In genomic region chr1:89780721-89781120, GRCh38 we compare ENCODE assay signal across 8 cellular contexts. TPM values are rescaled to one million over a fixed set of nuclear protein-coding genes. Genes with fewer than 3 reads are reported as not detected.
DNase-seq lines count a peak whose midpoint lies in the region; ATAC-seq, FAIRE-seq and TF ChIP-seq lines count a peak whose summit lies in the region.

No MANE protein-coding gene starts in this region.

- H2AFZ ChIP-seq in H9 (ENCODE audit: low read length) (no peak overlapping the region), OCI-LY3 (ENCODE audit: low read depth, low read length) (no peak overlapping the region)

- no peaks in the 10 kb centered on the region for H3K27me3 ChIP-seq in H9 (ENCODE audit: insufficient read depth, low read length)
- no peaks in the 10 kb centered on the region for H3K27me3 ChIP-seq in OCI-LY3 (ENCODE audit: low read depth, low read length)

- H4K8ac ChIP-seq in H9 (replicated peaks; ENCODE audit: insufficient read length, low read depth, low read length), result no peak overlapping the region

- H3K36me3 Mint-ChIP-seq in H9 (ENCODE audit: insufficient read depth in 1 of 3, low read depth in 3 of 3), result no peaks in the 10 kb centered on the region
- H3K36me3 Mint-ChIP-seq in endothelial cell (ENCODE audit: low read depth, unreplicated experiment), result no peaks in the 10 kb centered on the region

- ATAC-seq in sciatic nerve, result peak; percentile 51
- no peak for ATAC-seq in HG03439 (IDR thresholded peaks at IDR 0.05; ENCODE audit: unreplicated experiment)

- H3K79me1 ChIP-seq in H9 (ENCODE audit: insufficient read depth, low read depth, low read length, poor library complexity, severe bottlenecking), result no peaks in the 10 kb centered on the region

- H3K56ac ChIP-seq in H9 (ENCODE audit: insufficient read length, low read depth, low read length), result no peak overlapping the region

- H3K27ac Mint-ChIP-seq in H9 (no peak overlapping the region), endothelial cell (ENCODE audit: unreplicated experiment) (no peak overlapping the region)

- H2BK20ac ChIP-seq in H9 (ENCODE audit: low read depth, low read length, poor library complexity, severe bottlenecking), result no peak overlapping the region

- no CpG with 5 or more reads among the region's 2 CpGs for WGBS in H9 (ENCODE audit: extremely low coverage, insufficient read length, low lambda C conversion rate)

- H3K4me3 ChIP-seq in OCI-LY3 (ENCODE audit: low read length), result peak overlapping the region; percentile 61

- no peak overlapping the region for H4K5ac ChIP-seq in H9 (ENCODE audit: insufficient read length, low read depth, low read length)

- no peaks in the 10 kb centered on the region; a peak in 1 of 5 replicates for H3K9me3 Mint-ChIP-seq in H9
- no peaks in the 10 kb centered on the region for H3K9me3 Mint-ChIP-seq in endothelial cell (ENCODE audit: unreplicated experiment)

- H2BK15ac ChIP-seq in H9 (ENCODE audit: low read depth, low read length), result no peak overlapping the region

- no peak overlapping the region for H4K91ac ChIP-seq in H9 (ENCODE audit: insufficient read length, low read depth, low read length)

- H3T11ph ChIP-seq in H9 (ENCODE audit: low read length), result no peak overlapping the region

- H2BK120ac ChIP-seq in H9 (ENCODE audit: low read depth, low read length, poor library complexity, severe bottlenecking), result no peak overlapping the region

- TF ChIP-seq CTCF in D721Med (IDR thresholded peaks at IDR 0.05; ENCODE audit: insufficient read depth, missing control alignments) (peak; percentile 41), H9 (conservative IDR thresholded peaks at IDR 0.05) (peak; percentile 39; the same call in 2 of the 3 replicates), OCI-LY3 (IDR thresholded peaks at IDR 0.05; ENCODE audit: low read depth, low read length) (peak; percentile 56), endothelial cell (IDR thresholded peaks at IDR 0.05; ENCODE audit: unreplicated experiment) (no peak)

- no peak overlapping the region for H2AK5ac ChIP-seq in H9 (ENCODE audit: insufficient read length, low read length)

- no peaks in the 10 kb centered on the region for H3K9me3 ChIP-seq in H9 (ENCODE audit: control insufficient read depth, low read depth, low read length)
- no peaks in the 10 kb centered on the region for H3K9me3 ChIP-seq in OCI-LY3 (ENCODE audit: insufficient read depth, low read length)

- H3K4me3 Mint-ChIP-seq in H9 (no peak overlapping the region), endothelial cell (ENCODE audit: unreplicated experiment) (no peak overlapping the region)

- no peaks in the 10 kb centered on the region for H3K23me2 ChIP-seq in H9 (ENCODE audit: insufficient read length, low read depth, low read length, poor library complexity, severe bottlenecking)

- no peaks in the 10 kb centered on the region for H4K20me1 ChIP-seq in H9 (ENCODE audit: control insufficient read depth, insufficient read depth, insufficient read length)
- H4K20me1 ChIP-seq in OCI-LY3 (ENCODE audit: insufficient read depth, low read length), result no peaks in the 10 kb centered on the region

- H3K27me3 Mint-ChIP-seq in H9 (ENCODE audit: low read depth) (no peaks in the 10 kb centered on the region), endothelial cell (ENCODE audit: unreplicated experiment) (no peaks in the 10 kb centered on the region)

- DNase-seq in D721Med (ENCODE audit: insufficient read length, low spot score) (no peak), H9 (no peak), dermis microvascular lymphatic vessel endothelial cell (ENCODE audit: low read depth in 2 of 2) (peak; percentile 22 to 72), sciatic nerve (ENCODE audit: low spot score) (no peak), endothelial cell (ENCODE audit: low spot score) (no peak), islet precursor cell (no peak)

- H3K9ac ChIP-seq in H9 (ENCODE audit: extremely low read depth, insufficient read length, low read length), result no peak overlapping the region
- peak overlapping the region; percentile 42; the same call in 1 of the 2 replicates for H3K9ac ChIP-seq in OCI-LY3 (ENCODE audit: low read length)

- no peaks in the 10 kb centered on the region for H3K4me1 ChIP-seq in H9 (ENCODE audit: insufficient read depth, low read length)
- H3K4me1 ChIP-seq in OCI-LY3 (ENCODE audit: low read length), result peaks cover 23% of the 10 kb centered on the region

- no peak overlapping the region for H3K18ac ChIP-seq in H9 (ENCODE audit: insufficient read length, low read depth, low read length)

- H3K27ac ChIP-seq in H9 (ENCODE audit: insufficient read length, low read depth, low read length) (no peak overlapping the region), OCI-LY3 (ENCODE audit: low read length) (peak overlapping the region; percentile 78)

- H2BK5ac ChIP-seq in H9 (ENCODE audit: insufficient read length, low read length), result no peak overlapping the region

- intact Hi-C loops in sciatic nerve (cut with DNase I), result no loop called here

- no peak overlapping the region for H2BK12ac ChIP-seq in H9 (ENCODE audit: insufficient read length, low read depth, low read length)

- H3K36me3 ChIP-seq in OCI-LY3 (replicated peaks; ENCODE audit: low read depth, low read length), result no peaks in the 10 kb centered on the region

- no peak for FAIRE-seq in D721Med (lab: Jason Lieb, UNC)

- no peaks in the 10 kb centered on the region for H3K79me2 ChIP-seq in H9 (ENCODE audit: insufficient read depth, low read length)
- no peaks in the 10 kb centered on the region for H3K79me2 ChIP-seq in OCI-LY3 (ENCODE audit: low read length)

- H3K14ac ChIP-seq in H9 (ENCODE audit: insufficient read depth, low read length), result no peak overlapping the region

- H3K4me2 ChIP-seq in H9 (ENCODE audit: insufficient read depth, insufficient read length, low read length) (no peak overlapping the region), OCI-LY3 (ENCODE audit: low read length) (peak overlapping the region; percentile 80)

- peaks cover 3% of the 10 kb centered on the region in 2 experiments; a peak in 2 of 4 replicates for H3K4me1 Mint-ChIP-seq in H9
- H3K4me1 Mint-ChIP-seq in endothelial cell (ENCODE audit: unreplicated experiment), result no peaks in the 10 kb centered on the region

- no peak overlapping the region for H3K4ac ChIP-seq in H9 (ENCODE audit: low read depth, low read length)

- no peak overlapping the region for H3K23ac ChIP-seq in H9 (ENCODE audit: insufficient read length, low read depth, low read length)

RNA-seq across cellular contexts. Expression of gene LRRC8D, which starts 40.1 kb away (rescaled TPM):
- 34.7 and 37.2 TPM in 2 replicates for total RNA-seq in H9 (2021)
- 8.3 and 10.0 TPM in 2 replicates for total RNA-seq in dermis microvascular lymphatic vessel endothelial cell
- 24.2 TPM for total RNA-seq in sciatic nerve
- 33.9 TPM for total RNA-seq in endothelial cell (ENCODE audit: unreplicated experiment)

Comparison
In these comparisons a context has a peak if more than half of its experiments do, and no peak if none do; other contexts are left out.
1. DNase-seq: peak in dermis microvascular lymphatic vessel endothelial cell (2 of 2); none in D721Med (single experiment), H9 (single experiment), sciatic nerve (single experiment), endothelial cell (single experiment) and islet precursor cell (single experiment).